7 cellular contexts compared by ENCODE assay signal in genomic region chrX:142702749-142703148, GRCh38.
"Had no signal": no experiment of that assay in that cellular context is flagged by ENCODE, and none has a peak within 500 bp of the region (broad histone marks: within the 10 kb centered on the region; RNA-seq: fewer than 3 reads in every experiment).

No MANE protein-coding gene starts in this region.

- H3K4me3 ChIP-seq: GM12878 had no signal

- FAIRE-seq: G401.6, GM12878, GM12891, GM12892, GM19239 had no signal

- DNase-seq: GDM1, GF-D8 had no signal
